Comparison of ENCODE assay signal across 22 cellular contexts in the genomic region with DNA sequence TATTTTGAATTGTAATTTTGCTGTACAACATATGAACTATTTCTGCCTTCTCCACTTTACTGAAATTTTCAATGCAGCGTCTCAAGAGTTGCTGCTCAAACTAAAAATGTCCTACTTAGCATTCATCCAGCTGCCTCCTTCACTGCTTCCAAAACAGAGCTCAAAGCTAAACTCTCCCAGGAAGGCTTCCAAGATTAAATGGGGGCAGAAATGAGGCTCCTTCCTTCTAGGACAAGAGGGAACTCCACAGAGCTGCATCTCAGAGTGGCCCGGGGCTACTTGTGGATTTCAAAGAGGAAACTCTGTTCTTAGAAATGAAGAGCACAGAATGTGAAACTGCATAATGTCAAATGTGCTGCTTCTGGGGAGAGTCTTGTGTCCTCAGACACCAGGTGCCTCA.
"Had no signal": no experiment of that assay in that cellular context is flagged by ENCODE, and none has a peak within 500 bp of the region (broad histone marks: within the 10 kb centered on the region; RNA-seq: fewer than 3 reads in every experiment).

No MANE protein-coding gene starts in this region.

- H3K27ac ChIP-seq: breast epithelium had no signal

- DNase-seq: activated CD4-positive, alpha-beta T cell treated with anti-CD3 and anti-CD28 coated beads for 48 hours; activated CD4-positive, alpha-beta T cell treated with anti-CD3 and anti-CD28 coated beads, Interleukin-2, amount 50 U/mL, for 4 hours; activated CD4-positive, CD25-positive, alpha-beta regulatory T cell treated with anti-CD3 and anti-CD28 coated beads, Interleukin-2, amount 50 U/mL, for 72 hours; activated CD8-positive, alpha-beta memory T cell treated with anti-CD3 and anti-CD28 coated beads, Interleukin-2, amount 50 U/mL, for 48 hours; activated CD8-positive, alpha-beta T cell treated with anti-CD3 and anti-CD28 coated beads, Interleukin-2, amount 10 ng/mL, durations not matched to agents 7 days and 5 days; activated naive CD4-positive, alpha-beta T cell; activated T-cell treated with anti-CD3 and anti-CD28 coated beads, Interleukin-2, amount 50 U/mL, for 1 hour; aorta; Karpas-422; MM.1S; NCI-H1105; NCI-H1436; NCI-H1694 treated with DMSO at 0.1 percent for 48 hours; NCI-H2029 treated with DMSO at 0.1 percent for 48 hours; NCI-H510A treated with DMSO at 0.1 percent for 48 hours; NCI-H69; PC-3; SHP77 treated with DMSO at 0.1 percent for 48 hours; T-helper 17 cell; T-helper 9 cell had no signal

- H3K36me3 ChIP-seq: breast epithelium had no signal

- H3K27me3 ChIP-seq: breast epithelium had no signal

- H3K4me1 ChIP-seq: breast epithelium had no signal

- H3K4me3 ChIP-seq: breast epithelium, K562 had no signal
